In the genomic region with DNA sequence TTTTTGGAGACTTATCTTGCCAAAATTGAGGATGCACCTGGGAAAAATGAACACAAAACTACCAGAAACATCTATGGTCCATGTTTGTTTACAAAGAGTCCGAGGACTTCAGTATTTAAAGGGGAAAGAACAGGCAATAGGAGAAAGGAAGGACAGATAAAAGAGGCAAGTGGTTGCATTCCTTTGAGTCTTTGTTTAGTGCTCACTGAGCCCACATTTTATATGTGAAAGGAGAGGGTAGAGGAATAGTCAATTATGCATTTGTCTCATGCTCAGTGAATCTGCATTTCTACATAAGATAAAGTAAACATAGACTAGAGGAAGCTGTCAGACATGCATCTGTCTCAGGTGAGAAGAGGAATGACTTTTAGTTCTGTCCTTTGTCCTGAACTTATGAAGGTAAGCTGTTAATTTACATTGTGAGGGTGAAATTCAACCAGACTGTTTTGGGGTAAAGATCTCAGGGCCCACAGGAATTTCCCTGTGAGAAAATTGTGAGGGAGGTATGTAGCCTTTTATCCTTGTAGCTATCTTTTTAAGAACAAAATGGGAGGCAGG, we compare ENCODE assay signal across 25 cellular contexts. TPM values are rescaled to one million over a fixed set of nuclear protein-coding genes. Genes with fewer than 3 reads are reported as not detected.
"Had no signal": no experiment of that assay in that cellular context is flagged by ENCODE, and none has a peak within 500 bp of the region (broad histone marks: within the 10 kb centered on the region; RNA-seq: fewer than 3 reads in every experiment).

No MANE protein-coding gene starts in this region.

- H3K9me3 Mint-ChIP-seq: activated CD4-positive, alpha-beta memory T cell treated with anti-CD3 and anti-CD28 coated beads for 36 hours; activated CD4-positive, alpha-beta T cell treated with anti-CD3 and anti-CD28 coated beads, Interleukin-2, amount 10 ng/mL, durations not matched to agents 7 days and 5 days; activated naive CD4-positive, alpha-beta T cell treated with anti-CD3 and anti-CD28 coated beads for 36 hours; activated naive CD8-positive, alpha-beta T cell treated with anti-CD3 and anti-CD28 coated beads for 36 hours; activated T-helper 17 cell treated with anti-CD3 and anti-CD28 coated beads, Interleukin-2, amount 50 U/mL, for 72 hours had no signal

- ATAC-seq: activated T-helper 17 cell treated with anti-CD3 and anti-CD28 coated beads, Interleukin-2, amount 50 U/mL, for 72 hours; T-helper 17 cell had no signal

- DNase-seq: activated CD4-positive, alpha-beta memory T cell treated with anti-CD3 and anti-CD28 coated beads for 36 hours; activated CD4-positive, alpha-beta T cell treated with anti-CD3 and anti-CD28 coated beads, Interleukin-2, amount 10 ng/mL, durations not matched to agents 7 days and 5 days; activated CD4-positive, CD25-positive, alpha-beta regulatory T cell; activated gamma-delta T cell; activated naive CD4-positive, alpha-beta T cell treated with anti-CD3 and anti-CD28 coated beads for 36 hours; activated naive CD8-positive, alpha-beta T cell treated with anti-CD3 and anti-CD28 coated beads for 36 hours; activated T-cell treated with anti-CD3 and anti-CD28 coated beads for 4 hours; activated T-cell treated with anti-CD3 and anti-CD28 coated beads, Interleukin-2, amount 50 U/mL, for 48 hours; brain microvascular endothelial cell; cerebellar nuclear complex; NCI-H1092; NCI-H1436; NCI-H1694 treated with DMSO at 0.1 percent for 48 hours; NCI-H2029 treated with DMSO at 0.1 percent for 48 hours; NCI-H446; NCI-H524; PC-9; SIG-M5; T-helper 17 cell; T-helper 9 cell had no signal

- H3K27me3 Mint-ChIP-seq: activated naive CD8-positive, alpha-beta T cell treated with anti-CD3 and anti-CD28 coated beads for 36 hours had no signal

- H3K4me1 Mint-ChIP-seq: activated CD4-positive, alpha-beta T cell treated with anti-CD3 and anti-CD28 coated beads, Interleukin-2, amount 10 ng/mL, durations not matched to agents 7 days and 5 days; activated naive CD8-positive, alpha-beta T cell treated with anti-CD3 and anti-CD28 coated beads for 36 hours; activated T-helper 17 cell treated with anti-CD3 and anti-CD28 coated beads, Interleukin-2, amount 50 U/mL, for 72 hours; T-helper 17 cell had no signal

- H3K4me3 Mint-ChIP-seq: activated CD4-positive, alpha-beta memory T cell treated with anti-CD3 and anti-CD28 coated beads for 36 hours; activated CD4-positive, alpha-beta T cell treated with anti-CD3 and anti-CD28 coated beads, Interleukin-2, amount 10 ng/mL, durations not matched to agents 7 days and 5 days; activated naive CD4-positive, alpha-beta T cell treated with anti-CD3 and anti-CD28 coated beads for 36 hours; activated naive CD8-positive, alpha-beta T cell treated with anti-CD3 and anti-CD28 coated beads for 36 hours; activated T-helper 17 cell treated with anti-CD3 and anti-CD28 coated beads, Interleukin-2, amount 50 U/mL, for 72 hours; T-helper 17 cell had no signal

- H2AFZ ChIP-seq: PC-9 had no signal

- H3K4me3 ChIP-seq: cardiac muscle cell, PC-9 had no signal

- H3K36me3 ChIP-seq: brain microvascular endothelial cell, cardiac muscle cell had no signal

- H3K27me3 ChIP-seq: brain microvascular endothelial cell, cardiac muscle cell had no signal

- H3K27ac ChIP-seq: brain microvascular endothelial cell, cardiac muscle cell, KMS-11, PC-9 had no signal

- H3K36me3 Mint-ChIP-seq: activated CD4-positive, alpha-beta memory T cell treated with anti-CD3 and anti-CD28 coated beads for 36 hours; activated naive CD8-positive, alpha-beta T cell treated with anti-CD3 and anti-CD28 coated beads for 36 hours had no signal

- H3K9ac ChIP-seq: KMS-11 had no signal

- H3K4me2 ChIP-seq: KMS-11, PC-9 had no signal

- H3K27ac Mint-ChIP-seq: activated CD4-positive, alpha-beta memory T cell treated with anti-CD3 and anti-CD28 coated beads for 36 hours; activated CD4-positive, alpha-beta T cell treated with anti-CD3 and anti-CD28 coated beads, Interleukin-2, amount 10 ng/mL, durations not matched to agents 7 days and 5 days; activated naive CD4-positive, alpha-beta T cell treated with anti-CD3 and anti-CD28 coated beads for 36 hours; activated naive CD8-positive, alpha-beta T cell treated with anti-CD3 and anti-CD28 coated beads for 36 hours; activated T-helper 17 cell treated with anti-CD3 and anti-CD28 coated beads, Interleukin-2, amount 50 U/mL, for 72 hours; T-helper 17 cell had no signal

RNA-seq across cellular contexts. Expression of a gene that starts 4.5 kb away (rescaled TPM):
- total RNA-seq: activated CD4-positive, alpha-beta memory T cell treated with anti-CD3 and anti-CD28 coated beads for 36 hours; activated CD4-positive, alpha-beta T cell treated with anti-CD3 and anti-CD28 coated beads, Interleukin-2, amount 10 ng/mL, durations not matched to agents 7 days and 5 days; activated CD8-positive, alpha-beta memory T cell treated with anti-CD3 and anti-CD28 coated beads for 36 hours; activated naive CD4-positive, alpha-beta T cell treated with anti-CD3 and anti-CD28 coated beads for 36 hours; activated naive CD8-positive, alpha-beta T cell treated with anti-CD3 and anti-CD28 coated beads for 36 hours; activated T-helper 17 cell treated with anti-CD3 and anti-CD28 coated beads, Interleukin-2, amount 50 U/mL, for 72 hours; cardiac muscle cell; MCF 10A; PC-9; T-helper 17 cell had no signal
- polyA plus RNA-seq: cardiac muscle cell had no signal

RNA-seq across cellular contexts. Expression of a gene that starts 46.2 kb away (rescaled TPM):
- total RNA-seq: activated CD4-positive, alpha-beta memory T cell treated with anti-CD3 and anti-CD28 coated beads for 36 hours; activated CD4-positive, alpha-beta T cell treated with anti-CD3 and anti-CD28 coated beads, Interleukin-2, amount 10 ng/mL, durations not matched to agents 7 days and 5 days; activated CD8-positive, alpha-beta memory T cell treated with anti-CD3 and anti-CD28 coated beads for 36 hours; activated naive CD4-positive, alpha-beta T cell treated with anti-CD3 and anti-CD28 coated beads for 36 hours; activated naive CD8-positive, alpha-beta T cell treated with anti-CD3 and anti-CD28 coated beads for 36 hours; activated T-helper 17 cell treated with anti-CD3 and anti-CD28 coated beads, Interleukin-2, amount 50 U/mL, for 72 hours; cardiac muscle cell; MCF 10A; PC-9; T-helper 17 cell had no signal
- polyA plus RNA-seq: cardiac muscle cell had no signal
